ENCODE assay signal across 24 cellular contexts in genomic region chr20:5977223-5977622, GRCh38.
"Had no signal": no experiment of that assay in that cellular context is flagged by ENCODE, and none has a peak within 500 bp of the region (broad histone marks: within the 10 kb centered on the region; RNA-seq: fewer than 3 reads in every experiment).

No MANE protein-coding gene starts in this region.

- H3K4me1 Mint-ChIP-seq: activated CD4-positive, alpha-beta T cell treated with anti-CD3 and anti-CD28 coated beads for 36 hours had no signal

- H3K4me3 Mint-ChIP-seq: activated CD4-positive, alpha-beta T cell treated with anti-CD3 and anti-CD28 coated beads for 36 hours; activated CD8-positive, alpha-beta T cell treated with anti-CD3 and anti-CD28 coated beads for 36 hours; activated naive CD8-positive, alpha-beta T cell treated with anti-CD3 and anti-CD28 coated beads, Interleukin-2, amount 10 ng/mL, durations not matched to agents 7 days and 5 days; activated T-cell treated with anti-CD3 and anti-CD28 coated beads, Interleukin-2, amount 50 U/mL, for 72 hours had no signal

- H3K27me3 Mint-ChIP-seq: activated CD4-positive, alpha-beta T cell treated with anti-CD3 and anti-CD28 coated beads for 36 hours; activated CD8-positive, alpha-beta T cell treated with anti-CD3 and anti-CD28 coated beads for 36 hours; activated naive CD8-positive, alpha-beta T cell treated with anti-CD3 and anti-CD28 coated beads, Interleukin-2, amount 10 ng/mL, durations not matched to agents 7 days and 5 days had no signal

- H3K9me3 ChIP-seq: adrenal gland, Peyer's patch, SJCRH30, SK-N-SH had no signal

- H3K4me3 ChIP-seq: adrenal gland, Peyer's patch, SJCRH30 had no signal

- DNase-seq: activated CD4-positive, alpha-beta T cell treated with anti-CD3 and anti-CD28 coated beads for 36 hours; activated CD8-positive, alpha-beta memory T cell treated with anti-CD3 and anti-CD28 coated beads, Interleukin-2, amount 50 U/mL, for 4 hours; activated CD8-positive, alpha-beta T cell treated with anti-CD3 and anti-CD28 coated beads for 36 hours; activated naive CD4-positive, alpha-beta T cell treated with anti-CD3 and anti-CD28 coated beads, Interleukin-2, amount 50 U/mL, for 16 hours; activated naive CD8-positive, alpha-beta T cell treated with anti-CD3 and anti-CD28 coated beads, Interleukin-2, amount 10 ng/mL, durations not matched to agents 7 days and 5 days; activated T-cell treated with anti-CD3 and anti-CD28 coated beads, Interleukin-2, amount 50 U/mL, for 72 hours; adrenal gland; anterior cingulate cortex; caudate nucleus; NCI-H1930; NCI-H2171; NCI-H2227 treated with DMSO at 0.1 percent for 48 hours; NCI-H526; NCI-H774; NK-92 treated with Interleukin-12 subunit alpha and Interleukin-12 subunit beta, amount 100 ng/mL, for 24 hours; OCI-M1; Peyer's patch; Right ventricle myocardium superior; SJCRH30; SK-N-SH; T-helper 1 cell; WERI-Rb-1 had no signal

- H3K27me3 ChIP-seq: adrenal gland, Peyer's patch, SJCRH30 had no signal

- H3K27ac Mint-ChIP-seq: activated CD8-positive, alpha-beta T cell treated with anti-CD3 and anti-CD28 coated beads for 36 hours; activated T-cell treated with anti-CD3 and anti-CD28 coated beads, Interleukin-2, amount 50 U/mL, for 72 hours; activated T-helper 2 cell treated with anti-CD3 and anti-CD28 coated beads, Interferon-gamma antibody, Interleukin-2, Interleukin-4, amounts not matched to agents 10 μg/mL and 5 μg/mL and 100 μg/mL, durations not matched to agents 14 hours and 24 hours and 36 hours had no signal

- H3K9me3 Mint-ChIP-seq: activated CD8-positive, alpha-beta T cell treated with anti-CD3 and anti-CD28 coated beads for 36 hours; activated naive CD8-positive, alpha-beta T cell treated with anti-CD3 and anti-CD28 coated beads, Interleukin-2, amount 10 ng/mL, durations not matched to agents 7 days and 5 days; activated T-cell treated with anti-CD3 and anti-CD28 coated beads, Interleukin-2, amount 50 U/mL, for 72 hours; activated T-helper 2 cell treated with anti-CD3 and anti-CD28 coated beads, Interferon-gamma antibody, Interleukin-2, Interleukin-4, amounts not matched to agents 10 μg/mL and 5 μg/mL and 100 μg/mL, durations not matched to agents 14 hours and 24 hours and 36 hours had no signal

- H3K4me1 ChIP-seq: adrenal gland, SJCRH30 had no signal

- ATAC-seq: activated CD4-positive, alpha-beta T cell treated with anti-CD3 and anti-CD28 coated beads for 36 hours; activated CD8-positive, alpha-beta T cell treated with anti-CD3 and anti-CD28 coated beads for 36 hours; activated T-cell treated with anti-CD3 and anti-CD28 coated beads, Interleukin-2, amount 50 U/mL, for 72 hours had no signal

- H3K9me2 ChIP-seq: SK-N-SH had no signal

- H3K4me2 ChIP-seq: SK-N-SH had no signal

- H3K36me3 ChIP-seq: adrenal gland had no signal

- H3K27ac ChIP-seq: adrenal gland, Peyer's patch, RWPE1, SJCRH30, WERI-Rb-1 had no signal
